ENCODE assay signal across 21 cellular contexts in the genomic region with DNA sequence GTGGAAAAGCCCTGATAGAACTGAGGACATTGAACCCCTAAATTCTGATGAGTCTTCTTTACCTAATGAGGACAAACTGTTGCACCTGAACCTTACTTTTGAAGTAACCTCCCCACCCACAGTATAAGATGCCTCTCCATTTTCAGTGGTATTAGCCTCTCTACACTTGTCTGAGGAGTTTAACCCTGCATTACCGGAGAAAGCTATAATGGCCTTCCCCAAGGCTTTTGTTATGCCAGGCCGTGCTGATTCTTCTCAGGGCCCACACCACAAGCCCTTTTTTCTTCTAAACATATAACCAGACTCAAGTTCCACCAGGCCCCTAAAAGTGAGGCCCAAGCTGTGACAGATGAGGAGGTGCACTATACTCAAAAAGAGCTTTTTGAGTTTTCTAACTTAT.
"Had no signal": no experiment of that assay in that cellular context is flagged by ENCODE, and none has a peak within 500 bp of the region (broad histone marks: within the 10 kb centered on the region; RNA-seq: fewer than 3 reads in every experiment).

No MANE protein-coding gene starts in this region.

- H3K27ac ChIP-seq: colonic mucosa, epithelial cell of prostate, esophagus squamous epithelium, gastrocnemius medialis, heart right ventricle, left lung, lower lobe of right lung had no signal

- H3K9me3 ChIP-seq: colonic mucosa, esophagus squamous epithelium, gastrocnemius medialis had no signal

- H3K27me3 ChIP-seq: colonic mucosa, esophagus squamous epithelium, gastrocnemius medialis, heart right ventricle, left lung had no signal

- H3K36me3 Mint-ChIP-seq: mesothelial cell of epicardium had no signal

- H3K27me3 Mint-ChIP-seq: dendritic cell treated with granulocyte-macrophage colony-stimulating factor and Interleukin-4, amounts not matched to agents 40 ng/mL and 50 ng/mL, for 4 days; effector memory CD8-positive, alpha-beta T cell had no signal

- ATAC-seq: effector memory CD8-positive, alpha-beta T cell; esophagus mucosa; gastrocnemius medialis; heart right ventricle; left cardiac atrium; left lung; left ventricle myocardium superior; lower lobe of right lung; mucosa of descending colon had no signal

- H3K4me1 ChIP-seq: colonic mucosa, esophagus squamous epithelium, gastrocnemius medialis, heart right ventricle, left lung, lower lobe of right lung had no signal

- H3K27ac Mint-ChIP-seq: dendritic cell treated with granulocyte-macrophage colony-stimulating factor and Interleukin-4, amounts not matched to agents 40 ng/mL and 50 ng/mL, for 4 days; effector memory CD8-positive, alpha-beta T cell; endodermal cell; mesothelial cell of epicardium had no signal

- H3K36me3 ChIP-seq: colonic mucosa, esophagus squamous epithelium, gastrocnemius medialis, heart right ventricle, left lung, lower lobe of right lung had no signal

- DNase-seq: colonic mucosa; cortex of kidney; effector CD8-positive, alpha-beta T cell; effector memory CD8-positive, alpha-beta T cell; erythroblast; esophagus squamous epithelium; foreskin melanocyte; gastrocnemius medialis; glutamatergic neuron; heart right ventricle; left cardiac atrium; left lung; left ventricle myocardium superior; lower lobe of right lung; mesenchymal stem cell; mucosa of descending colon had no signal

- H3K4me3 Mint-ChIP-seq: dendritic cell treated with granulocyte-macrophage colony-stimulating factor and Interleukin-4, amounts not matched to agents 40 ng/mL and 50 ng/mL, for 4 days; effector memory CD8-positive, alpha-beta T cell; endodermal cell; mesothelial cell of epicardium had no signal

- H3K4me3 ChIP-seq: colonic mucosa, esophagus squamous epithelium, gastrocnemius medialis, heart right ventricle, left lung, lower lobe of right lung, mucosa of descending colon had no signal
